In the genomic region with DNA sequence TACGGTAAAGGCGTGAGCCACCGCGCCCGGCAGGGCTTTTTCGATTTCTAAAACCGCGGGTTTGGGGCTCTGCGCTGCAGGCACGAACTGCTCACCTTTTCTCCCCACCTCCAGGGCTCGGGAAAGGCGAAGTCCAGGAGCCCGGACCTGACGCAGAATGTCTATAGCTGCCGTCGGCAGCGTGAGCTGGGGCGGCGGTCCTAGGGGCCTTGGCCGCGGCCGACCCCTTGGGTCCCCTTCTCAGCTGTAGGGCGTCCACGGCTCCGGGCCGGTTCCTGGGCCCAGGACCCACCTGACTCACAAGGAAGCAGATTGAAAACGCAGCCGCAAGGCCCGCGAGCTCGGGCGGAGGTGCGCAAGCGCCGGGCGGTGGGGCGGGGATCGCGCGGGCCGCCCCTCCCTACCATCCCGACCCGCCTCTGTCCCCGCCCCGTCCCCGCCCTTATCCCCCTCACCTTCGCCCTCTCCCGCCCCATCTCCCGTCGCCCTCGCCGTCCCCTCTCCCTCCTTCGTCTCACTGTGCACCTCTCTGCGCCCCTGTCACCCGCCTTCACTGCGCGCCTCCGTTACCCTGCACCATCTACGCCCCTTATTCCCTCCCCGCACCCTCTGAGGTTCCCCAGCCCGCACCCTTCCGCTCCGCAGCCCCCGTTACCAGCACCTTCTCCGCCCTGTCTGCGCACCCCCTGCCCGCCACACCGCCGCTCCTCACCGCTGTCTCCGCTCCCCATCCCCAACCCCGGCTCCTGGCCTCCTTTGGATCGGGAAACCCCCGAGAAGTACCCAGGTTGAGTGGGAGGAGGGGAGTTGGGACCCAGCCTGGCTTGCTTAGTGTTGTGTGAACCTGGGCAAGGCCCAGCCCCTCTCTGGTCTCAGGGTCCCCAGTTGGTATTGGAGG, we compare ENCODE assay signal across 8 cellular contexts. TPM values are rescaled to one million over a fixed set of nuclear protein-coding genes. Genes with fewer than 3 reads are reported as not detected.
DNase-seq lines count a peak whose midpoint lies in the region; ATAC-seq and TF ChIP-seq lines count a peak whose summit lies in the region.

A gene with protein sequence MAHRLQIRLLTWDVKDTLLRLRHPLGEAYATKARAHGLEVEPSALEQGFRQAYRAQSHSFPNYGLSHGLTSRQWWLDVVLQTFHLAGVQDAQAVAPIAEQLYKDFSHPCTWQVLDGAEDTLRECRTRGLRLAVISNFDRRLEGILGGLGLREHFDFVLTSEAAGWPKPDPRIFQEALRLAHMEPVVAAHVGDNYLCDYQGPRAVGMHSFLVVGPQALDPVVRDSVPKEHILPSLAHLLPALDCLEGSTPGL (minus strand): TSS at position 353 of the 898 bp plus-strand sequence. CDS start 2,632 bp downstream, outside the sequence.

- peaks cover 3% of the 10 kb centered on the region for H3K4me1 ChIP-seq in psoas muscle
- H3K4me1 ChIP-seq in urinary bladder (ENCODE audit: insufficient read depth): no peaks in the 10 kb centered on the region

- peaks cover 5% of the 10 kb centered on the region; the same call in 1 of the 2 replicates for H3K27me3 Mint-ChIP-seq in HFFc6 (ENCODE audit: insufficient read depth)
- H3K27me3 Mint-ChIP-seq in T-helper 1 cell treated with Interleukin-12 subunit alpha and Interleukin-12 subunit beta and Interleukin-4 antibody, amounts not matched to agents 30 μg/mL and 1 μg/mL, for 36 hours (ENCODE audit: low read depth): no peaks in the 10 kb centered on the region

- H3K27ac ChIP-seq in psoas muscle (peak within 1 kb of the TSS; percentile 76), urinary bladder (ENCODE audit: low read depth) (peak within 1 kb of the TSS; percentile 72)

- H3K36me3 Mint-ChIP-seq in HFFc6 (ENCODE audit: low read depth): no peaks in the 10 kb centered on the region
- peaks cover 7% of the 10 kb centered on the region for H3K36me3 Mint-ChIP-seq in T-helper 1 cell treated with Interleukin-12 subunit alpha and Interleukin-12 subunit beta and Interleukin-4 antibody, amounts not matched to agents 30 μg/mL and 1 μg/mL, for 36 hours (ENCODE audit: low read depth)

- no peaks in the 10 kb centered on the region for H3K27me3 ChIP-seq in psoas muscle (ENCODE audit: insufficient read depth in 3 of 3, low read length in 2 of 3)

- peaks cover 7 to 29% of the 10 kb centered on the region in 2 donors for H3K36me3 ChIP-seq in psoas muscle (ENCODE audit: insufficient read depth in 1 of 2, low read depth in 1 of 2)
- peaks cover 4% of the 10 kb centered on the region for H3K36me3 ChIP-seq in urinary bladder (ENCODE audit: insufficient read depth)

- WGBS in psoas muscle, 3 donors: 1 to 3% (median 2%) methylated on average over 47 to 74 of the region's 74 CpGs
- WGBS in urinary bladder: 1% methylated on average over 74 of the region's 74 CpGs

- TF ChIP-seq CTCF in GM10266 (IDR thresholded peaks at IDR 0.05; ENCODE audit: control insufficient read depth, insufficient read depth, low read depth, missing control alignments): no peak
- no peak for TF ChIP-seq CTCF in HFFc6 (IDR thresholded peaks at IDR 0.05)
- no peak for TF ChIP-seq CTCF in psoas muscle (IDR thresholded peaks at IDR 0.05)

- H3K4me3 ChIP-seq in psoas muscle (peak within 1 kb of the TSS; percentile 82), urinary bladder (ENCODE audit: low read depth, low read length) (peak within 1 kb of the TSS; percentile 72)

- ATAC-seq in left ventricle myocardium superior: peak; percentile 92
- peak; percentile 94 to 98 (median 95) for ATAC-seq in psoas muscle

- DNase-seq in GM10266 (ENCODE audit: extremely low spot score) (peak; percentile 88), HFFc6 (peak; percentile 38), NCI-H1092 (lab: John Stamatoyannopoulos, UW) (peak; percentile 75), amniotic stem cell (lab: John Stamatoyannopoulos, UW) (peak; percentile 31), left ventricle myocardium superior (peak; percentile 72), psoas muscle (peak; percentile 83 to 89)

- H3K9me3 ChIP-seq in psoas muscle: no peaks in the 10 kb centered on the region

- H3K27ac Mint-ChIP-seq in HFFc6: peak within 1 kb of the TSS; percentile 40; the same call in 1 of the 2 replicates
- peak within 1 kb of the TSS; percentile 73 for H3K27ac Mint-ChIP-seq in T-helper 1 cell treated with Interleukin-12 subunit alpha and Interleukin-12 subunit beta and Interleukin-4 antibody, amounts not matched to agents 30 μg/mL and 1 μg/mL, for 36 hours

- H3K9me3 Mint-ChIP-seq in HFFc6: no peaks in the 10 kb centered on the region
- no peaks in the 10 kb centered on the region for H3K9me3 Mint-ChIP-seq in T-helper 1 cell treated with Interleukin-12 subunit alpha and Interleukin-12 subunit beta and Interleukin-4 antibody, amounts not matched to agents 30 μg/mL and 1 μg/mL, for 36 hours

- peak within 1 kb of the TSS; percentile 89 for H3K4me3 Mint-ChIP-seq in HFFc6
- peak within 1 kb of the TSS; percentile 90 for H3K4me3 Mint-ChIP-seq in T-helper 1 cell treated with Interleukin-12 subunit alpha and Interleukin-12 subunit beta and Interleukin-4 antibody, amounts not matched to agents 30 μg/mL and 1 μg/mL, for 36 hours

- intact Hi-C loops in left ventricle myocardium superior (cut with micrococcal nuclease) (no loop called here), psoas muscle (cut with DNase I) (no loop called here)

- peaks cover 11% of the 10 kb centered on the region for H3K4me1 Mint-ChIP-seq in HFFc6 (ENCODE audit: low read depth)
- H3K4me1 Mint-ChIP-seq in T-helper 1 cell treated with Interleukin-12 subunit alpha and Interleukin-12 subunit beta and Interleukin-4 antibody, amounts not matched to agents 30 μg/mL and 1 μg/mL, for 36 hours (ENCODE audit: low read depth): peaks cover 17% of the 10 kb centered on the region

RNA-seq across cellular contexts. Expression of the gene that starts here (rescaled TPM):
- total RNA-seq in HFFc6 (2021; fragmentation: NEBNext Ultra II Directional; extraction: Animal tissue kit (Norgen Biotek cat#: 25700)): 1 to 10 TPM; 3.3 to 4.8 (median 3.8) TPM
- 9.9 TPM for total RNA-seq in left ventricle myocardium superior
- total RNA-seq in psoas muscle: 10 to 100 TPM in 1 of 4 donors, 1 to 10 TPM in 3; 7.3 to 11.5 (median 8.6) TPM
- 10 to 100 TPM in 2 of 3 donors, 1 to 10 TPM in 1; 7.0 to 14.9 (median 12.2) TPM for polyA plus RNA-seq in psoas muscle
- total RNA-seq in urinary bladder: 5.1 TPM
- 32.2 TPM for polyA plus RNA-seq in urinary bladder

Comparison
In these comparisons a context has a peak if more than half of its experiments do, and no peak if none do; other contexts are left out.
1. Peak in every context shown above with its lines: DNase-seq, ATAC-seq, H3K4me3 ChIP-seq and H3K27ac ChIP-seq.
2. DNase-seq: peak in every context shown above with its lines; median percentile 88 in GM10266; 86 in psoas muscle; 75 in NCI-H1092; 72 in left ventricle myocardium superior; 38 in HFFc6; 31 in amniotic stem cell.